Comparison of ENCODE assay signal across 8 cellular contexts in genomic region chr22:38572065-38572464, GRCh38. TPM values are rescaled to one million over a fixed set of nuclear protein-coding genes. Genes with fewer than 3 reads are reported as not detected.
DNase-seq lines count a peak whose midpoint lies in the region; ATAC-seq and TF ChIP-seq lines count a peak whose summit lies in the region.

No MANE protein-coding gene starts in this region.

- H3K27ac ChIP-seq in AG04450 (ENCODE audit: low read depth, low read length) (no peak overlapping the region), right atrium auricular region (no peak overlapping the region)

- no peaks in the 10 kb centered on the region; the same call in 1 of the 2 replicates for H3K9me3 ChIP-seq in AG04450 (ENCODE audit: control insufficient read depth, insufficient read depth, low read length)
- H3K9me3 ChIP-seq in right atrium auricular region: no peaks in the 10 kb centered on the region

- H3K27me3 ChIP-seq in AG04450 (ENCODE audit: control insufficient read depth, insufficient read depth, low read length): peaks cover 2% of the 10 kb centered on the region
- H3K27me3 ChIP-seq in right atrium auricular region: no peaks in the 10 kb centered on the region

- no peaks in the 10 kb centered on the region for H3K36me3 ChIP-seq in right atrium auricular region

- CTCF ChIA-PET in AG04450 (lab: Charles Lee): interaction anchor here (0.5 to 3.2 kb wide), 27 partner anchors 8 to 521 kb away, joined by 3 to 23 read pairs (median 4); no protein-coding TSS in a partner anchor

- TF ChIP-seq CTCF in AG04450 (IDR thresholded peaks at IDR 0.05; ENCODE audit: low read depth, low read length): peak; percentile 55
- TF ChIP-seq CTCF in GM10266 (IDR thresholded peaks at IDR 0.05; ENCODE audit: control insufficient read depth, insufficient read depth, low read depth, missing control alignments): peak; percentile 53
- TF ChIP-seq CTCF in right atrium auricular region (IDR thresholded peaks at IDR 0.05): peak in 1 of 2 donors; percentile 63

- DNase-seq in AG04450 (ENCODE audit: low read depth, low spot score) (no peak), GM10266 (ENCODE audit: extremely low spot score) (peak; percentile 45), NCI-H460 (ENCODE audit: extremely low read depth, low read depth) (peak; percentile 26), hippocampal formation (lab: John Stamatoyannopoulos, UW) (peak; percentile 3 to 42), right atrium auricular region (ENCODE audit: low spot score) (no peak)
- DNase-seq in activated naive CD8-positive, alpha-beta T cell treated with anti-CD3 and anti-CD28 coated beads, Interleukin-2, amount 50 U/mL, for 16 hours (ENCODE audit: low read depth, low spot score): peak; percentile 1
- peak; percentile 16 for DNase-seq in stimulated activated CD4-positive, alpha-beta T cell treated with anti-CD3 and anti-CD28 coated beads, Interleukin-2, amount 100 ng/mL, for 4 hours (ENCODE audit: low read depth)

- H3K4me1 ChIP-seq in right atrium auricular region: peaks cover 0 to 10% of the 10 kb centered on the region in 2 donors

- POLR2A ChIA-PET in AG04450 (lab: Yijun Ruan, JAX): no interaction called here

- no peak overlapping the region for H3K4me3 ChIP-seq in AG04450 (ENCODE audit: low read depth, low read length)
- H3K4me3 ChIP-seq in right atrium auricular region: no peak overlapping the region

- ATAC-seq in GM21367 (IDR thresholded peaks at IDR 0.05; ENCODE audit: unreplicated experiment): no peak

RNA-seq across cellular contexts. Expression of gene DMC1, which starts 2.1 kb away (rescaled TPM):
- 0.29 and 0.89 TPM in 2 replicates for polyA plus RNA-seq in AG04450 (2011; rRNA removed)
- 0.32 and 0.35 TPM in 2 replicates for polyA minus RNA-seq in AG04450 (2011; rRNA and poly(A)+ RNA removed)
- 3.2 and 3.9 TPM in 2 replicates for total RNA-seq in NCI-H460 (2014; rRNA removed; shearing (Covaris generic))
- 0.26 TPM in 1 of 2 replicates, not detected in the other for polyA plus RNA-seq in NCI-H460 (2014; cell fraction: nucleus; rRNA removed)
- 10 to 100 TPM in 1 of 2 donors, under 1 TPM in 1; 0.82 to 16.3 TPM for total RNA-seq in right atrium auricular region

Comparison
In these comparisons a context has a peak if more than half of its experiments do, and no peak if none do; other contexts are left out.
1. DNase-seq: peak in GM10266 (single experiment), NCI-H460 (single experiment), activated naive CD8-positive, alpha-beta T cell treated with anti-CD3 and anti-CD28 coated beads, Interleukin-2, amount 50 U/mL, for 16 hours (single experiment), hippocampal formation (2 of 2) and stimulated activated CD4-positive, alpha-beta T cell treated with anti-CD3 and anti-CD28 coated beads, Interleukin-2, amount 100 ng/mL, for 4 hours (single experiment); none in AG04450 (single experiment) and right atrium auricular region (single experiment).